Comparison of ENCODE assay signal across 8 cellular contexts in the genomic region with DNA sequence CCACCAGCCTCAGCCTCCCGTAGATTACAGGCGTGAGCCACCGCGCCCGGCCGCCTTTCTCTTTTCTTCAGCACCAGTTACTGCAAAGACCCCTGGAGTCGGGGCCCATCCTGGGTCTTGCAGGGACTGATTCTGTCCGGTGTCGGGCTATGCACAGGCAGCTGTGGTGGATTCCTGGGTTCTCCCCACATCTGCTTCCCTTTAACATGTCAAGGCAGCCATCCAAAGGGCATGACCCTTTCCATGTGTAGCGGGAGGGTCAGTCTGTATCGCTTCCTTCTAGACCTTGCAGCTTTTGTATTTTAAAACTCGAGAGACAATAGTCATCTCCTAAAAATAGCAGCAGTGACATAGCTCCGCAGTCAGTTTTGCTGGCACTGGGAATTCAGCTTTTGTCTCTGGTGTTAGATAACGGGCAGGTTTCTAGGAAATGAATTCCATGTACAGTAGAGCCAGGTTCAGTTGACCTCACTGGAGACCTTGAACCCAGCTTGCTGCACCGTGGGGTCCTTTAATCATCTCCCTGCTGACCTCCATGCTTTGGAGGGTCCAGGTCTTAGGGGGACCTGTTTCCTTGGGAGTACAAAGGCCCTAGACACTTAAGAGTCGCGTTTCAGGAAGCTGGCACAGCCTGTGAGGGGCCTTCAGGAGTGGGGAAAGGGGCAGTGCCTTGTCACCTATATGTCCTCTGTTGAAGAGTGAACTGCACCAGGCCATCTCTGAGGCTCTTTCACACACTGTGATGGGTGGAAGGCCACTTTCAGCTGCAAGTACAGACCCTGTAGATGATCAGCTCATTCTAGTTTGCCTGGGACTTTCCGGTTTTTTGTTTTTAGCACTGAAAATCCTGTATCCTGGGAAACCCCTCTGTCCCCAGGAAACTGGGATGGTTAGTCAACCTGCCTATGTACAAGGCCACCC. TPM values are rescaled to one million over a fixed set of nuclear protein-coding genes. Genes with fewer than 3 reads are reported as not detected.
A peak's percentile ranks its signal among the peaks of the same experiment; 100 is the strongest.
DNase-seq lines count a peak whose midpoint lies in the region; ATAC-seq and TF ChIP-seq lines count a peak whose summit lies in the region.

No MANE protein-coding gene starts in this region.

- H3K36me3 Mint-ChIP-seq in activated naive CD4-positive, alpha-beta T cell treated with anti-CD3 and anti-CD28 coated beads, Interleukin-2, amount 10 ng/mL, durations not matched to agents 7 days and 5 days, result no peaks in the 10 kb centered on the region

- no peak overlapping the region for H3K4me3 ChIP-seq in astrocyte of the spinal cord (ENCODE audit: low read depth, low read length)

- intact Hi-C loops in sciatic nerve (cut with DNase I), result no loop called here

- in situ Hi-C loops in astrocyte of the spinal cord (cut with HindIII; ENCODE audit: low sequenced_read_pairs), result no loop called here

- CTCF ChIA-PET in activated naive CD4-positive, alpha-beta T cell treated with anti-CD3 and anti-CD28 coated beads, Interleukin-2, amount 10 ng/mL, durations not matched to agents 7 days and 5 days (lab: Charles Lee), result interaction anchor here (1.4 to 2.8 kb wide), 3 partner anchors 10 to 123 kb away, joined by 3 to 14 read pairs (median 10); no protein-coding TSS in a partner anchor

- peaks cover 6% of the 10 kb centered on the region for H3K27me3 Mint-ChIP-seq in activated naive CD4-positive, alpha-beta T cell treated with anti-CD3 and anti-CD28 coated beads, Interleukin-2, amount 10 ng/mL, durations not matched to agents 7 days and 5 days

- DNase-seq in astrocyte of the spinal cord (ENCODE audit: low read depth, low spot score), result peak; percentile 15
- DNase-seq in sciatic nerve (ENCODE audit: low spot score), result no peak
- no peak for DNase-seq in NK-92 treated with Interleukin-12 subunit alpha and Interleukin-12 subunit beta, amount 100 ng/mL, for 24 hours (lab: John Stamatoyannopoulos, UW)
- DNase-seq in 8988T, result no peak
- DNase-seq in activated naive CD4-positive, alpha-beta T cell treated with anti-CD3 and anti-CD28 coated beads, Interleukin-2, amount 10 ng/mL, durations not matched to agents 7 days and 5 days, result no peak
- DNase-seq in H4 (ENCODE audit: low spot score), result no peak

- peaks cover 26% of the 10 kb centered on the region for H3K4me1 Mint-ChIP-seq in activated naive CD4-positive, alpha-beta T cell treated with anti-CD3 and anti-CD28 coated beads, Interleukin-2, amount 10 ng/mL, durations not matched to agents 7 days and 5 days

- ATAC-seq in GM19023 (IDR thresholded peaks at IDR 0.05; ENCODE audit: unreplicated experiment) (peak; percentile 63), HG02973 (IDR thresholded peaks at IDR 0.05; ENCODE audit: unreplicated experiment) (peak; percentile 45), sciatic nerve (peak; percentile 69)

- no peak overlapping the region for H3K4me3 Mint-ChIP-seq in activated naive CD4-positive, alpha-beta T cell treated with anti-CD3 and anti-CD28 coated beads, Interleukin-2, amount 10 ng/mL, durations not matched to agents 7 days and 5 days

- TF ChIP-seq CTCF in astrocyte of the spinal cord (IDR thresholded peaks at IDR 0.05; ENCODE audit: low read depth, low read length), result no peak

- H3K27ac Mint-ChIP-seq in activated naive CD4-positive, alpha-beta T cell treated with anti-CD3 and anti-CD28 coated beads, Interleukin-2, amount 10 ng/mL, durations not matched to agents 7 days and 5 days, result no peak overlapping the region

- no peaks in the 10 kb centered on the region for H3K9me3 Mint-ChIP-seq in activated naive CD4-positive, alpha-beta T cell treated with anti-CD3 and anti-CD28 coated beads, Interleukin-2, amount 10 ng/mL, durations not matched to agents 7 days and 5 days

RNA-seq across cellular contexts. Expression of gene ANKRD33B, which starts 13.8 kb away (rescaled TPM):
- 22.6 TPM for total RNA-seq in sciatic nerve
- 1.1 and 1.3 TPM in 2 replicates for total RNA-seq in H4 (2014; rRNA removed; shearing (Covaris generic))

Comparison
In these comparisons a context has a peak if more than half of its experiments do, and no peak if none do; other contexts are left out.
1. RNA of gene ANKRD33B, which starts 13.8 kb away (total RNA-seq): 22.6 TPM in sciatic nerve (single experiment); 1.1 to 1.3 TPM in H4; every median in the first group is over 10 times any median in the second.
2. Peak in every context shown above with its lines, with median percentiles within 50 percentile points of each other: ATAC-seq.